8 cellular contexts compared by ENCODE assay signal in genomic region chr7:7639847-7640220, GRCh38. TPM values are rescaled to one million over a fixed set of nuclear protein-coding genes. Genes with fewer than 3 reads are reported as not detected.
A peak's percentile ranks its signal among the peaks of the same experiment; 100 is the strongest.
DNase-seq lines count a peak whose midpoint lies in the region; ATAC-seq and TF ChIP-seq lines count a peak whose summit lies in the region.

No MANE protein-coding gene starts in this region.

- WGBS in ectodermal cell, 2 experiments = 1 to 2% methylated on average over 19 of the region's 19 CpGs
- WGBS in testis, 2 donors = 0% methylated on average over 19 of the region's 19 CpGs

- ATAC-seq in DND-41 (ENCODE audit: insufficient read depth, low read depth) = no peak
- ATAC-seq in HG03460 (IDR thresholded peaks at IDR 0.05; ENCODE audit: unreplicated experiment) = peak; percentile 16
- no peak for ATAC-seq in HG03457 (IDR thresholded peaks at IDR 0.05; ENCODE audit: unreplicated experiment)

- H4K20me1 ChIP-seq in DND-41 (ENCODE audit: insufficient read depth, low read length) = no peaks in the 10 kb centered on the region

- peak overlapping the region; percentile 55 to 76 for H3K4me3 ChIP-seq in DND-41 (ENCODE audit: low read depth in 1 of 2, low read length in 2 of 2)
- peak overlapping the region; percentile 97 for H3K4me3 ChIP-seq in ectodermal cell (ENCODE audit: insufficient read depth, low read depth, low read length)
- peak overlapping the region; percentile 96 to 97 for H3K4me3 ChIP-seq in mucosa of rectum (ENCODE audit: low read length in 2 of 2)
- H3K4me3 ChIP-seq in testis = peak overlapping the region; percentile 84 to 88

- intact Hi-C loops in testis (cut with DNase I; ENCODE audit: low total_unique reads) = no loop called here

- no peaks in the 10 kb centered on the region for H3K27me3 ChIP-seq in DND-41 (ENCODE audit: insufficient read depth, low read length, poor library complexity)
- no peaks in the 10 kb centered on the region for H3K27me3 ChIP-seq in ectodermal cell (ENCODE audit: control insufficient read depth, insufficient read depth, low read length, poor library complexity, severe bottlenecking)
- no peaks in the 10 kb centered on the region for H3K27me3 ChIP-seq in mucosa of rectum (ENCODE audit: control insufficient read depth in 2 of 2, insufficient read depth in 2 of 2, low read length in 2 of 2)
- H3K27me3 ChIP-seq in testis = no peaks in the 10 kb centered on the region

- DNase-seq in DND-41 (no peak), testis (peak; percentile 28), NCI-H524 (lab: John Stamatoyannopoulos, UW) (no peak)

- H3K79me2 ChIP-seq in DND-41 (ENCODE audit: insufficient read depth, low read length) = peaks cover 44% of the 10 kb centered on the region

- peaks cover 33% of the 10 kb centered on the region for H3K4me1 ChIP-seq in DND-41 (ENCODE audit: insufficient read depth, low read length)
- no peaks in the 10 kb centered on the region for H3K4me1 ChIP-seq in ectodermal cell (ENCODE audit: control insufficient read depth, insufficient read depth, low read length)
- peaks cover 10 to 25% of the 10 kb centered on the region in 2 donors for H3K4me1 ChIP-seq in mucosa of rectum (ENCODE audit: control insufficient read depth in 2 of 2, insufficient read depth in 2 of 2, low read length in 2 of 2)
- peaks cover 7% of the 10 kb centered on the region for H3K4me1 ChIP-seq in testis

- H3K27ac ChIP-seq in DND-41 (ENCODE audit: low read length) (peak overlapping the region; percentile 93), VCaP (peak overlapping the region; percentile 73), ectodermal cell (ENCODE audit: insufficient read depth, low read depth, low read length, poor library complexity, severe bottlenecking) (peak overlapping the region; percentile 78), mucosa of rectum (ENCODE audit: low read depth in 2 of 2, low read length in 2 of 2) (peak overlapping the region; percentile 83 to 90), testis (peak overlapping the region; percentile 86 to 90)

- H3K36me3 ChIP-seq in DND-41 (ENCODE audit: insufficient read depth, low read length) (peaks cover 33% of the 10 kb centered on the region), ectodermal cell (ENCODE audit: control insufficient read depth, insufficient read depth, low read length) (peaks cover 6% of the 10 kb centered on the region), mucosa of rectum (ENCODE audit: control insufficient read depth in 2 of 2, insufficient read depth in 2 of 2, low read length in 2 of 2) (peaks cover 0 to 8% of the 10 kb centered on the region in 2 donors), testis (ENCODE audit: low read depth, missing control alignments) (no peaks in the 10 kb centered on the region)

- no peak for TF ChIP-seq POLR2A in testis (IDR thresholded peaks at IDR 0.05)

- H3K9ac ChIP-seq in DND-41 (ENCODE audit: low read depth, low read length) = peak overlapping the region; percentile 77
- H3K9ac ChIP-seq in mucosa of rectum (ENCODE audit: low read depth in 1 of 2, low read length in 2 of 2) = peak overlapping the region; percentile 76 to 89

- H2AFZ ChIP-seq in DND-41 (ENCODE audit: low read depth, low read length) = peak overlapping the region; percentile 97

- no peaks in the 10 kb centered on the region for H3K9me3 ChIP-seq in DND-41 (ENCODE audit: insufficient read depth, low read length, severe bottlenecking)
- no peaks in the 10 kb centered on the region for H3K9me3 ChIP-seq in ectodermal cell (ENCODE audit: control insufficient read depth, low read length)
- no peaks in the 10 kb centered on the region for H3K9me3 ChIP-seq in mucosa of rectum (ENCODE audit: control insufficient read depth in 2 of 2, low read length in 2 of 2)
- no peaks in the 10 kb centered on the region for H3K9me3 ChIP-seq in testis

- no peak for TF ChIP-seq CTCF in DND-41 (IDR thresholded peaks at IDR 0.05; ENCODE audit: borderline replicate concordance, extremely low read depth, low read length, poor library complexity, severe bottlenecking)
- no peak for TF ChIP-seq CTCF in VCaP (conservative IDR thresholded peaks at IDR 0.05)
- TF ChIP-seq CTCF in testis (IDR thresholded peaks at IDR 0.05) = no peak

- peak overlapping the region; percentile 88 for H3K4me2 ChIP-seq in DND-41 (ENCODE audit: insufficient read depth, low read length)

RNA-seq across cellular contexts. Expression of gene UMAD1, which starts 0.7 kb away (rescaled TPM):
- polyA plus RNA-seq in ectodermal cell (2013, experiment 1 of 4) = 18.5 TPM
- polyA plus RNA-seq in ectodermal cell (2013, experiment 2 of 4) = 17.4 TPM
- 13.0 TPM for polyA plus RNA-seq in ectodermal cell (2013, experiment 3 of 4)
- 16.7 TPM for polyA plus RNA-seq in ectodermal cell (2013, experiment 4 of 4)
- 10 to 100 TPM; 11.1 to 17.3 TPM for total RNA-seq in testis
- polyA plus RNA-seq in testis (ENCODE audit: insufficient read depth, low read depth, low replicate concordance) = 12.6 TPM
